ENCODE assay signal across 1 cellular context in genomic region chr1:224945651-224946348, GRCh38.
TF ChIP-seq lines count a peak whose summit lies in the region.
"Not testable (repeated sequence)": the region's sequence is repeated elsewhere in the genome, so short reads cannot be mapped to it uniquely, and the experiment has no call there.

No MANE protein-coding gene starts in this region.

TF ChIP-seq in HepG2, 621 proteins besides CTCF, POLR2A, EP300 and RAD21 (continued from another document and continues in another):
- TF ChIP-seq BRF2 (CRISPR knock-in tag; IDR thresholded peaks at IDR 0.05), result peak; percentile 62; the same call in 1 of the 2 replicates
- TF ChIP-seq ZNF331 (CRISPR knock-in tag; IDR thresholded peaks at IDR 0.05), result peak; percentile 39; the same call in 1 of the 2 replicates
- TF ChIP-seq ZNF761 (CRISPR knock-in tag; conservative IDR thresholded peaks at IDR 0.05), result 0 out of 2 replicates have a peak, but pooled peaks have one; percentile 38
- peak; percentile 49; the same call in 1 of the 2 replicates for TF ChIP-seq KMT2B (CRISPR knock-in tag; IDR thresholded peaks at IDR 0.05)
- TF ChIP-seq TGIF2 (CRISPR knock-in tag; IDR thresholded peaks at IDR 0.05), result peak; percentile 33; the same call in 1 of the 2 replicates
- TF ChIP-seq ARNTL (CRISPR knock-in tag; IDR thresholded peaks at IDR 0.05), result peak; percentile 44; the same call in 1 of the 2 replicates
- TF ChIP-seq ZNF460 (CRISPR knock-in tag; IDR thresholded peaks at IDR 0.05; ENCODE audit: borderline replicate concordance), result peak; percentile 57; the same call in 1 of the 2 replicates
- 0 out of 2 replicates have a peak, but pooled peaks have one; percentile 28 for TF ChIP-seq ZFP90 (CRISPR knock-in tag; IDR thresholded peaks at IDR 0.05; ENCODE audit: borderline replicate concordance)
- TF ChIP-seq PATZ1 (CRISPR knock-in tag; IDR thresholded peaks at IDR 0.05), result peak; percentile 92
- TF ChIP-seq ZNF792 (CRISPR knock-in tag; IDR thresholded peaks at IDR 0.05), result peak; percentile 76; the same call in 1 of the 2 replicates
- peak; percentile 96 for TF ChIP-seq FOXA3 (CRISPR knock-in tag; IDR thresholded peaks at IDR 0.05)
- 0 out of 2 replicates have a peak, but pooled peaks have one; percentile 27 for TF ChIP-seq POLR2G (IDR thresholded peaks at IDR 0.05; ENCODE audit: low read depth, low read length)
- TF ChIP-seq PITX1 (CRISPR knock-in tag; IDR thresholded peaks at IDR 0.05), result peak; percentile 83
- TF ChIP-seq TBL1XR1 (IDR thresholded peaks at IDR 0.05; ENCODE audit: borderline replicate concordance, low read length, partially characterized antibody), result peak; percentile 36
- peak; percentile 91 for TF ChIP-seq ZNF878 (CRISPR knock-in tag; IDR thresholded peaks at IDR 0.05)
- TF ChIP-seq KMT2A (CRISPR knock-in tag; IDR thresholded peaks at IDR 0.05), result 0 out of 2 replicates have a peak, but pooled peaks have one; percentile 33
- 0 out of 2 replicates have a peak, but pooled peaks have one; percentile 41 for TF ChIP-seq ATF7-NPFF (CRISPR knock-in tag; IDR thresholded peaks at IDR 0.05; ENCODE audit: low read depth)
- peak; percentile 62; the same call in 1 of the 2 replicates for TF ChIP-seq NCOA2 (CRISPR knock-in tag; IDR thresholded peaks at IDR 0.05)
- peak; percentile 79 for TF ChIP-seq GATAD2A (CRISPR knock-in tag; IDR thresholded peaks at IDR 0.05)
- peak; percentile 70; the same call in 1 of the 2 replicates for TF ChIP-seq RARA (CRISPR knock-in tag; IDR thresholded peaks at IDR 0.05)
- TF ChIP-seq ZBTB37 (CRISPR knock-in tag; IDR thresholded peaks at IDR 0.05), result peak; percentile 77
- TF ChIP-seq RXRA (CRISPR knock-in tag; IDR thresholded peaks at IDR 0.05), result peak; percentile 67
- peak; percentile 78 to 81; a peak in 3 of 4 replicates for TF ChIP-seq HMGXB4 (CRISPR knock-in tag; IDR thresholded peaks at IDR 0.05; ENCODE audit: borderline replicate concordance in 1 of 2, low read depth in 1 of 2)
- TF ChIP-seq RXRB (CRISPR knock-in tag; IDR thresholded peaks at IDR 0.05; ENCODE audit: borderline replicate concordance), result peak; percentile 61
- peak; percentile 75 for TF ChIP-seq ZNF574 (CRISPR knock-in tag; IDR thresholded peaks at IDR 0.05)
- TF ChIP-seq HNF4G (IDR thresholded peaks at IDR 0.05; ENCODE audit: borderline replicate concordance, low read depth, low read length), result peak; percentile 78
- peak; percentile 86 for TF ChIP-seq HNF4G (CRISPR knock-in tag; IDR thresholded peaks at IDR 0.05; ENCODE audit: borderline replicate concordance, low read depth)
- TF ChIP-seq SKI (IDR thresholded peaks at IDR 0.05; ENCODE audit: partially characterized antibody), result peak; percentile 59
- peak; percentile 95 for TF ChIP-seq ZBTB7B (CRISPR knock-in tag; IDR thresholded peaks at IDR 0.05)
- TF ChIP-seq ARID4A (CRISPR knock-in tag; IDR thresholded peaks at IDR 0.05; ENCODE audit: borderline replicate concordance), result peak; percentile 69; the same call in 1 of the 2 replicates
- peak; percentile 60; the same call in 1 of the 2 replicates for TF ChIP-seq ZNF782 (CRISPR knock-in tag; IDR thresholded peaks at IDR 0.05; ENCODE audit: borderline replicate concordance)
- TF ChIP-seq SP4 (CRISPR knock-in tag; IDR thresholded peaks at IDR 0.05), result 0 out of 2 replicates have a peak, but pooled peaks have one; percentile 68
- not testable (repeated sequence) for TF ChIP-seq ATF7 (IDR thresholded peaks at IDR 0.05)
- TF ChIP-seq ATF7 (CRISPR knock-in tag; IDR thresholded peaks at IDR 0.05), result 0 out of 2 replicates have a peak, but pooled peaks have one; percentile 56
- 0 out of 2 replicates have a peak, but pooled peaks have one; percentile 10 for TF ChIP-seq NFYB (CRISPR knock-in tag; IDR thresholded peaks at IDR 0.05)
- TF ChIP-seq ZNF770 (CRISPR knock-in tag; IDR thresholded peaks at IDR 0.05), result 0 out of 2 replicates have a peak, but pooled peaks have one; percentile 25
- TF ChIP-seq HDAC1 (CRISPR knock-in tag; IDR thresholded peaks at IDR 0.05), result peak; percentile 80
- TF ChIP-seq SALL1 (CRISPR knock-in tag; IDR thresholded peaks at IDR 0.05), result peak; percentile 97
- peak; percentile 69; the same call in 1 of the 2 replicates for TF ChIP-seq ZMAT3 (CRISPR knock-in tag; conservative IDR thresholded peaks at IDR 0.05)
- peak; percentile 55; the same call in 1 of the 2 replicates for TF ChIP-seq HINFP (CRISPR knock-in tag; IDR thresholded peaks at IDR 0.05; ENCODE audit: low read depth)
- TF ChIP-seq SMAD3 (CRISPR knock-in tag; IDR thresholded peaks at IDR 0.05), result peak; percentile 50; the same call in 1 of the 2 replicates
- peak; percentile 35; the same call in 1 of the 2 replicates for TF ChIP-seq DRAP1 (CRISPR knock-in tag; IDR thresholded peaks at IDR 0.05)
